22 cellular contexts compared by ENCODE assay signal in genomic region chr1:171901245-171901644, GRCh38. TPM values are rescaled to one million over a fixed set of nuclear protein-coding genes. Genes with fewer than 3 reads are reported as not detected.
DNase-seq lines count a peak whose midpoint lies in the region; ATAC-seq and TF ChIP-seq lines count a peak whose summit lies in the region.
"Had no signal": no experiment of that assay in that cellular context is flagged by ENCODE, and none has a peak within 500 bp of the region (broad histone marks: within the 10 kb centered on the region; RNA-seq: fewer than 3 reads in every experiment).

No MANE protein-coding gene starts in this region.

- H3K27ac ChIP-seq in PC-3 (ENCODE audit: low read length) (no peak overlapping the region), dorsolateral prefrontal cortex (peak overlapping the region in 58 of 59 donors; percentile 44 to 100 (median 94))
- H3K27ac ChIP-seq: C4-2B, esophagus squamous epithelium, lower lobe of right lung, stomach, VCaP had no signal

- no peak overlapping the region for H3K4me3 ChIP-seq in PC-3 (ENCODE audit: low read length)
- H3K4me3 ChIP-seq in dorsolateral prefrontal cortex = peak overlapping the region in 11 of 59 donors; percentile 2 to 50 (median 24)
- H3K4me3 ChIP-seq: esophagus squamous epithelium, lower lobe of right lung, stomach had no signal

- H3K4me2 ChIP-seq in PC-3 (ENCODE audit: low read length) = no peak overlapping the region

- H3K27me3 ChIP-seq in PC-3 (ENCODE audit: low read length) (peaks cover 71% of the 10 kb centered on the region), dorsolateral prefrontal cortex (no peaks in the 10 kb centered on the region)
- H3K27me3 ChIP-seq: esophagus squamous epithelium, stomach had no signal

- BruUV-seq in PC-3 (replicated peaks; lab: Mats Ljungman, UMichigan) = no TSS peak

- no peaks in the 10 kb centered on the region for H3K9me3 ChIP-seq in PC-3 (ENCODE audit: low read length)
- H3K9me3 ChIP-seq: esophagus squamous epithelium, lower lobe of right lung, stomach had no signal

- no peaks in the 10 kb centered on the region for H3F3A ChIP-seq in PC-3 (ENCODE audit: low read length, unreplicated experiment)

- H3K36me3 ChIP-seq in PC-3 (ENCODE audit: low read depth, low read length) = no peaks in the 10 kb centered on the region
- H3K36me3 ChIP-seq: esophagus squamous epithelium, lower lobe of right lung, stomach had no signal

- no peak overlapping the region for H3K9ac ChIP-seq in PC-3 (ENCODE audit: low read length)

- POLR2A ChIA-PET in PC-3 (lab: Charles Lee; ENCODE audit: unreplicated experiment) = no interaction called here

- H4K20me1 ChIP-seq in PC-3 (ENCODE audit: low read length) = no peaks in the 10 kb centered on the region

- peak; percentile 37; the same call in 1 of the 2 replicates for ATAC-seq in PC-3
- no peak for ATAC-seq in GM18502 (IDR thresholded peaks at IDR 0.05; ENCODE audit: poor library complexity, unreplicated experiment)
- ATAC-seq: lower lobe of right lung had no signal

- intact Hi-C loops in PC-3 (cut with micrococcal nuclease) (no loop called here), dorsolateral prefrontal cortex (cut with DNase I) (loop anchor here (5.0 kb wide), 3 partner anchors 59 to 99 kb away; partner anchors contain the start of gene DNM3 (in 1 of the 2))

- no peaks in the 10 kb centered on the region for H3K9me2 ChIP-seq in PC-3 (replicated peaks; ENCODE audit: low read length)

- DNase-seq in ELR (ENCODE audit: low read depth) = peak; percentile 24
- DNase-seq in PC-3 = peak; percentile 27
- DNase-seq in dorsolateral prefrontal cortex = peak in 2 of 10 donors; percentile 22 to 47
- DNase-seq in midbrain (lab: John Stamatoyannopoulos, UW) = peak; percentile 32
- no peak for DNase-seq in activated CD4-positive, alpha-beta T cell treated with anti-CD3 and anti-CD28 coated beads, Interleukin-2, amount 50 U/mL, for 1 hour
- no peak for DNase-seq in DMS79 (lab: John Stamatoyannopoulos, UW)
- DNase-seq in NK-92 (lab: John Stamatoyannopoulos, UW; ENCODE audit: unreplicated experiment) = no peak
- DNase-seq: activated CD4-positive, alpha-beta T cell treated with anti-CD3 and anti-CD28 coated beads, Interleukin-2, amount 50 U/mL, for 4 hours; activated gamma-delta T cell treated with Interleukin-2 at 50 U/mL for 16 hours; effector CD4-positive, alpha-beta T cell; esophagus squamous epithelium; glutamatergic neuron; HCEC 1CT; lower lobe of right lung; NCI-H1092; NCI-H2081 treated with DMSO at 0.1 percent for 48 hours; NCI-H524; SHP77 treated with DMSO at 0.1 percent for 48 hours; stomach had no signal

- TF ChIP-seq CTCF in PC-3 (conservative IDR thresholded peaks at IDR 0.05; ENCODE audit: low read depth, low read length) (no peak), dorsolateral prefrontal cortex (IDR thresholded peaks at IDR 0.05 in 54 of 56, conservative IDR thresholded peaks at IDR 0.05 in 2 of 56; ENCODE audit: low read depth in 1 of 56, partially characterized antibody in 56 of 56) (no peak)

- CTCF ChIA-PET in PC-3 (lab: Charles Lee) = no interaction called here

- no peaks in the 10 kb centered on the region for H3K4me1 ChIP-seq in PC-3 (ENCODE audit: insufficient read depth, low read length)

- H3K79me2 ChIP-seq in PC-3 (ENCODE audit: low read length) = no peaks in the 10 kb centered on the region

- H2AFZ ChIP-seq in PC-3 (ENCODE audit: low read length) = no peak overlapping the region

RNA-seq across cellular contexts. Expression of gene DNM3, which starts 59.9 kb away (rescaled TPM):
- total RNA-seq in PC-3 (2014; rRNA removed) (0.46 and 0.98 TPM in 2 replicates), dorsolateral prefrontal cortex (100 to 1,000 TPM in 119 of 120 experiments, 10 to 100 TPM in 1; 79.4 to 235 (median 160) TPM)

Comparison
In these comparisons a context has a peak if more than half of its experiments do, and no peak if none do; other contexts are left out.
1. DNase-seq: peak in ELR (single experiment), PC-3 (single experiment) and midbrain (single experiment); none in activated CD4-positive, alpha-beta T cell treated with anti-CD3 and anti-CD28 coated beads, Interleukin-2, amount 50 U/mL, for 1 hour (single experiment), DMS79 (single experiment) and NK-92 (single experiment).
2. RNA of gene DNM3, which starts 59.9 kb away (total RNA-seq): 79.4 to 235 TPM in dorsolateral prefrontal cortex; 0.46 to 0.98 TPM in PC-3; every median in the first group is over 10 times any median in the second.